Comparison of ENCODE assay signal across 8 cellular contexts in the genomic region with DNA sequence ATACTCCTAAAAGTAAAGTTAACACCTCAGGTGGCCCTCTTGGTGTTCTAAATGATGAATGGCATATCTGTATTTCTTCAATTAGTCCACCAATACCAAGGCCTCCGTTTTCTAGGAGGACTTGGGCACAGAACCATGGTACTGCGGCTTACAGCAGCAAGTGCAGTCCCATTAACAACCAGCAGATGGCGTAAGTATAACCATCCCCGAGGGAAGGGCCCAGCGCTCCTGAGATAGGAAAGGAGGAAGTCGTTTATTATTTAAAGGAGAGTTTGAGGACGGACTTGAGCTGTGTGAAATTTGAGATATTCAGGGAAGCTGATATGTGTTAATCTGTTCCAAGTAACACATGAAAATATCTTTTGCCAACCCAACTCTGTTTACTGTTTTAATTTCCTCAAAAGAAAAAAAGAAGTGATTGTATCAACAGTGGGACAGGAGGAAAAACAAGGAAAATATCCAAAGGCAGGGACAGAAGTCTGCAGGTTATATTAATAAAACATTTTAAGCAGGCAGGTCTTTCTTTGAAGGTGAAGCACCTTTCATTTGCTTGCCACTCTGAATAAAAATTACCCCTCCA. TPM values are rescaled to one million over a fixed set of nuclear protein-coding genes. Genes with fewer than 3 reads are reported as not detected.
A peak's percentile ranks its signal among the peaks of the same experiment; 100 is the strongest.
DNase-seq lines count a peak whose midpoint lies in the region; ATAC-seq, FAIRE-seq and TF ChIP-seq lines count a peak whose summit lies in the region.

No MANE protein-coding gene starts in this region.

- no peak overlapping the region for H3K4me3 Mint-ChIP-seq in type B pancreatic cell

- no peak overlapping the region for H3K4me3 ChIP-seq in GM12865 (ENCODE audit: low read depth, low read length)

- no peaks in the 10 kb centered on the region for H3K27me3 ChIP-seq in foreskin keratinocyte

- H3K4me1 Mint-ChIP-seq in type B pancreatic cell (ENCODE audit: unreplicated experiment), result peaks cover 12% of the 10 kb centered on the region

- H3K27me3 Mint-ChIP-seq in type B pancreatic cell, result no peaks in the 10 kb centered on the region

- DNase-seq in GM12865 (ENCODE audit: low read depth) (peak; percentile 83), Kasumi-1 (lab: John Stamatoyannopoulos, UW) (peak; percentile 93 to 95), RCC 7860 (ENCODE audit: low spot score) (peak; percentile 64), foreskin keratinocyte (peak in 1 of 2 donors; percentile 56), omental fat pad (ENCODE audit: low spot score) (peak; percentile 66), type B pancreatic cell (ENCODE audit: extremely low spot score, unreplicated experiment) (no peak), cerebellar nuclear complex (lab: John Stamatoyannopoulos, UW) (no peak)
- DNase-seq in activated T-helper 1 cell treated with anti-CD3 and anti-CD28 coated beads, Interleukin-2, amount 50 U/mL, for 16 hours (ENCODE audit: low read depth in 1 of 2, low spot score in 1 of 2), result peak; percentile 24 to 26

- peak; percentile 70 for FAIRE-seq in RCC 7860 (lab: Jason Lieb, UNC)

- peaks cover 4% of the 10 kb centered on the region for H3K36me3 Mint-ChIP-seq in type B pancreatic cell

- ATAC-seq in foreskin keratinocyte (peak; percentile 52), omental fat pad (ENCODE audit: low FRiP score) (peak; percentile 83)

- H3K9me3 Mint-ChIP-seq in type B pancreatic cell, result peaks cover 5% of the 10 kb centered on the region

- no peak overlapping the region for H3K27ac Mint-ChIP-seq in type B pancreatic cell

- no peaks in the 10 kb centered on the region for H3K4me1 ChIP-seq in foreskin keratinocyte

- no peak overlapping the region for H3K27ac ChIP-seq in foreskin keratinocyte

- peak; percentile 91 for TF ChIP-seq CTCF in GM12865 (IDR thresholded peaks at IDR 0.05; ENCODE audit: insufficient read depth, low read depth, low read length, missing control alignments)
- TF ChIP-seq CTCF in foreskin keratinocyte (conservative IDR thresholded peaks at IDR 0.05), result peak; percentile 93
- TF ChIP-seq CTCF in omental fat pad (IDR thresholded peaks at IDR 0.05), result peak in 2 of 3 donors; percentile 73 to 88
- TF ChIP-seq CTCF in type B pancreatic cell (conservative IDR thresholded peaks at IDR 0.05), result peak; percentile 93

RNA-seq across cellular contexts. Expression of gene KCNJ15, which starts 37.7 kb away (rescaled TPM):
- 35.6 and 42.7 TPM in 2 replicates for total RNA-seq in foreskin keratinocyte
- polyA plus RNA-seq in foreskin keratinocyte, result 16.0 and 24.5 TPM in 2 replicates
- 10 to 100 TPM in 1 of 4 donors, 1 to 10 TPM in 3; 1.2 to 12.1 (median 2.7) TPM for total RNA-seq in omental fat pad
- 3.9 and 4.9 TPM in 2 replicates for total RNA-seq in type B pancreatic cell (ENCODE audit: low replicate concordance)

Comparison
In these comparisons a context has a peak if more than half of its experiments do, and no peak if none do; other contexts are left out.
1. DNase-seq: peak in GM12865 (single experiment), Kasumi-1 (2 of 2), RCC 7860 (single experiment), activated T-helper 1 cell treated with anti-CD3 and anti-CD28 coated beads, Interleukin-2, amount 50 U/mL, for 16 hours (2 of 2) and omental fat pad (single experiment); none in type B pancreatic cell (single experiment) and cerebellar nuclear complex (0 of 2).
2. Peak in every context shown above with its lines, with median percentiles within 50 percentile points of each other: CTCF ChIP-seq.